In genomic region chr11:119108151-119108856, GRCh38 we compare ENCODE assay signal across 8 cellular contexts. TPM values are rescaled to one million over a fixed set of nuclear protein-coding genes. Genes with fewer than 3 reads are reported as not detected.
A peak's percentile ranks its signal among the peaks of the same experiment; 100 is the strongest.
DNase-seq lines count a peak whose midpoint lies in the region; ATAC-seq and TF ChIP-seq lines count a peak whose summit lies in the region.

No MANE protein-coding gene starts in this region.

- no peak for DNase-seq in AG09309 (ENCODE audit: low read depth)
- peak; percentile 58 for DNase-seq in GM12865 (ENCODE audit: low read depth)
- peak; percentile 59 for DNase-seq in NCI-H2196 (lab: John Stamatoyannopoulos, UW; ENCODE audit: unreplicated experiment)
- peak; percentile 27 for DNase-seq in activated naive CD4-positive, alpha-beta T cell treated with anti-CD3 and anti-CD28 coated beads, Interleukin-2, amount 50 U/mL, for 16 hours
- DNase-seq in hepatic stellate cell (ENCODE audit: low spot score) = peak; percentile 41
- no peak for DNase-seq in gastrocnemius medialis

- no peak for TF ChIP-seq POLR2A in gastrocnemius medialis (IDR thresholded peaks at IDR 0.05)

- peak overlapping the region; percentile 82 to 88 (median 84) for H3K27ac ChIP-seq in gastrocnemius medialis

- peaks cover 0 to 27% of the 10 kb centered on the region in 2 donors for H3K36me3 ChIP-seq in gastrocnemius medialis

- intact Hi-C loops in gastrocnemius medialis (cut with DNase I; ENCODE audit: low total_unique reads) = loop anchor here (5.0 kb wide), 1 partner anchor 89 kb away; no protein-coding TSS in a partner anchor

- H3K4me3 ChIP-seq in AG09309 (ENCODE audit: control insufficient read depth, low read depth, low read length) (peak overlapping the region; percentile 77), GM12865 (ENCODE audit: low read depth, low read length) (peak overlapping the region; percentile 80), gastrocnemius medialis (peak overlapping the region; percentile 77 to 94 (median 83))

- no peaks in the 10 kb centered on the region for H3K9me3 ChIP-seq in gastrocnemius medialis

- in situ Hi-C loops in gastrocnemius medialis (cut with MboI; ENCODE audit: low sequenced_read_pairs in 4 of 4) = no loop called here

- TF ChIP-seq CTCF in AG09309 (IDR thresholded peaks at IDR 0.05; ENCODE audit: control insufficient read depth, insufficient read depth, low read depth, low read length, missing control alignments) (no peak), GM12865 (IDR thresholded peaks at IDR 0.05; ENCODE audit: insufficient read depth, low read depth, low read length, missing control alignments) (no peak), gastrocnemius medialis (IDR thresholded peaks at IDR 0.05 in 4 of 5, conservative IDR thresholded peaks at IDR 0.05 in 1 of 5) (no peak)

- ATAC-seq in gastrocnemius medialis (no peak), HG03457 (IDR thresholded peaks at IDR 0.05; ENCODE audit: unreplicated experiment) (no peak), GM21529 (IDR thresholded peaks at IDR 0.05; ENCODE audit: unreplicated experiment) (no peak)

- peaks cover 23% of the 10 kb centered on the region in 2 donors for H3K4me1 ChIP-seq in gastrocnemius medialis

- no peaks in the 10 kb centered on the region for H3K27me3 ChIP-seq in gastrocnemius medialis

RNA-seq across cellular contexts. Expression of gene C2CD2L, which starts 1.2 kb away (rescaled TPM):
- total RNA-seq in gastrocnemius medialis = 10 to 100 TPM; 10.0 to 30.7 (median 18.7) TPM

RNA-seq across cellular contexts. Expression of gene DPAGT1, which starts 6.7 kb away (rescaled TPM):
- 10 to 100 TPM in 3 of 4 donors, 1 to 10 TPM in 1; 8.9 to 34.0 (median 15.1) TPM for total RNA-seq in gastrocnemius medialis

RNA-seq across cellular contexts. Expression of gene HINFP, which starts 13.1 kb away (rescaled TPM):
- 10 to 100 TPM in 3 of 4 donors, 1 to 10 TPM in 1; 8.1 to 17.8 (median 15.3) TPM for total RNA-seq in gastrocnemius medialis

RNA-seq across cellular contexts. Expression of gene HMBS, which starts 23.6 kb away (rescaled TPM):
- 10 to 100 TPM in 3 of 4 donors, 1 to 10 TPM in 1; 8.7 to 31.1 (median 14.5) TPM for total RNA-seq in gastrocnemius medialis

RNA-seq across cellular contexts. Expression of gene ABCG4, which starts 40.5 kb away (rescaled TPM):
- total RNA-seq in gastrocnemius medialis = not detected

Comparison
In these comparisons a context has a peak if more than half of its experiments do, and no peak if none do; other contexts are left out.
1. DNase-seq: peak in GM12865 (single experiment), NCI-H2196 (single experiment), activated naive CD4-positive, alpha-beta T cell treated with anti-CD3 and anti-CD28 coated beads, Interleukin-2, amount 50 U/mL, for 16 hours (single experiment) and hepatic stellate cell (single experiment); none in AG09309 (single experiment) and gastrocnemius medialis (0 of 2).
2. Peak in every context shown above with its lines, with median percentiles within 50 percentile points of each other: H3K4me3 ChIP-seq.